9 cellular contexts compared by ENCODE assay signal in the genomic region with DNA sequence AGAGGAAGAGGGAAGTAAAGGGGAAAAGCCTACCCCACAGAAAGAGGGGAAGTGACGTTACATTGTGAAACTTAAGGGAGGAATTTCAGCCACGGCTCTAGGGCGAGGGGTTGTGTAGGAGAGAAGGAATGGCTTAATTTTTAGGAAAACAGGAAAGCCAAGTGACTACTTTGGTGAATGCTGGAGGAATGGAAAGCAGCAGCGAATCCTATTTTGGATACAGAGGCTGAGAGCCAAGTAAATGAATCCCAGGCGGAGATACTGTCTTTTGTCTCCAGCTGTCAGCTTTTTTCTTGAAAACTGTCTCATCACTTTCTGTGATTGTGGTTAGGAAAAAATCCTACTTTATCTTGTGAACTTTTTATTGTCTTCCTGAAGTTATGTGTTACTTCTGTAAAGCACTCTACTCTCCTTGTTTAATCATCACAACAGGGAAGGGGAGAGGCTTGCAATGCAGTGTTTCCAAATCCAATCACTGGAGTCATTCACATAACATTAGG.
DNase-seq lines count a peak whose midpoint lies in the region; ATAC-seq and TF ChIP-seq lines count a peak whose summit lies in the region.
"Had no signal": no experiment of that assay in that cellular context is flagged by ENCODE, and none has a peak within 500 bp of the region (broad histone marks: within the 10 kb centered on the region; RNA-seq: fewer than 3 reads in every experiment).

No MANE protein-coding gene starts in this region.

- peaks cover 47% of the 10 kb centered on the region for H3K4me1 ChIP-seq in MM.1S (ENCODE audit: low read length)
- peaks cover 0 to 4% (median 0%) of the 10 kb centered on the region in 4 donors for H3K4me1 ChIP-seq in right lobe of liver
- H3K4me1 ChIP-seq in BE2C: peaks cover 8% of the 10 kb centered on the region; the same call in 1 of the 2 replicates

- no peak for TF ChIP-seq CTCF in MM.1S (IDR thresholded peaks at IDR 0.05; ENCODE audit: low read length)
- no peak for TF ChIP-seq CTCF in brain microvascular endothelial cell (IDR thresholded peaks at IDR 0.05; ENCODE audit: low read depth, low read length, missing control alignments)
- no peak for TF ChIP-seq CTCF in right lobe of liver (IDR thresholded peaks at IDR 0.05)
- no peak for TF ChIP-seq CTCF in BE2C (IDR thresholded peaks at IDR 0.05; ENCODE audit: low read depth, low read length)
- TF ChIP-seq CTCF in GM10266 (IDR thresholded peaks at IDR 0.05; ENCODE audit: control insufficient read depth, insufficient read depth, low read depth, missing control alignments): no peak

- no peaks in the 10 kb centered on the region for H3K9me2 ChIP-seq in MM.1S (replicated peaks; ENCODE audit: insufficient read depth, low read length)

- H3K9me3 ChIP-seq in MM.1S (replicated peaks; ENCODE audit: insufficient read depth, low read length): no peaks in the 10 kb centered on the region
- H3K9me3 ChIP-seq in right lobe of liver: no peaks in the 10 kb centered on the region
- no peaks in the 10 kb centered on the region for H3K9me3 ChIP-seq in BE2C

- peak overlapping the region; percentile 50 for H3K4me2 ChIP-seq in MM.1S (ENCODE audit: low read depth, low read length)

- WGBS in right lobe of liver (ENCODE audit: insufficient coverage, low coverage, low lambda C conversion rate, missing lambda C conversion rate): 43% methylated on average over 5 of the region's 5 CpGs

- peaks cover 16% of the 10 kb centered on the region for H3F3A ChIP-seq in MM.1S (ENCODE audit: insufficient read depth, low read length)

- H3K36me3 ChIP-seq in MM.1S (replicated peaks; ENCODE audit: insufficient read depth, low read length) (no peaks in the 10 kb centered on the region), brain microvascular endothelial cell (replicated peaks) (no peaks in the 10 kb centered on the region), right lobe of liver (no peaks in the 10 kb centered on the region), BE2C (peaks cover 33% of the 10 kb centered on the region)

- peak overlapping the region; percentile 10; the same call in 1 of the 2 replicates for H3K9ac ChIP-seq in MM.1S (ENCODE audit: low read length)

- DNase-seq in MM.1S (no peak), brain microvascular endothelial cell (peak; percentile 31), right lobe of liver (no peak), stromal cell of bone marrow (ENCODE audit: low read depth) (peak; percentile 36), BE2C (no peak), NCI-H526 treated with DMSO at 0.1 percent for 48 hours (lab: John Stamatoyannopoulos, UW) (no peak), GM10266 (ENCODE audit: extremely low spot score) (no peak)
- DNase-seq: hypothalamus had no signal

- H3K4me3 ChIP-seq in MM.1S (ENCODE audit: low read length) (peak overlapping the region; percentile 12), brain microvascular endothelial cell (ENCODE audit: low read depth, low read length) (no peak overlapping the region), right lobe of liver (no peak overlapping the region), BE2C (ENCODE audit: low read depth, low read length) (no peak overlapping the region)

- no peak overlapping the region for H2AFZ ChIP-seq in MM.1S (ENCODE audit: low read length)

- H3K27me3 ChIP-seq in MM.1S (replicated peaks; ENCODE audit: insufficient read depth, low read length) (no peaks in the 10 kb centered on the region), brain microvascular endothelial cell (replicated peaks) (no peaks in the 10 kb centered on the region), right lobe of liver (no peaks in the 10 kb centered on the region), BE2C (no peaks in the 10 kb centered on the region)

- H4K20me1 ChIP-seq in MM.1S (ENCODE audit: insufficient read depth, low read length): 0 out of 2 replicates have a peak, but pooled peaks cover 5% of the 10 kb centered on the region

- peak overlapping the region; percentile 57; the same call in 1 of the 2 replicates for H3K27ac ChIP-seq in MM.1S (ENCODE audit: low read length)
- peak overlapping the region; percentile 72 for H3K27ac ChIP-seq in brain microvascular endothelial cell
- H3K27ac ChIP-seq in right lobe of liver: peak overlapping the region in 2 of 3 donors; percentile 14 to 55

- intact Hi-C loops in right lobe of liver (cut with DNase I): no loop called here

- in situ Hi-C loops in brain microvascular endothelial cell (cut with HindIII; ENCODE audit: low pct_ligation_motif_present, low sequenced_read_pairs): no loop called here

- ATAC-seq in right lobe of liver (peak; percentile 49 to 62 (median 58)), HG03159 (IDR thresholded peaks at IDR 0.05; ENCODE audit: unreplicated experiment) (no peak)

- no peak for TF ChIP-seq POLR2A in right lobe of liver (IDR thresholded peaks at IDR 0.05)

- peaks cover 99% of the 10 kb centered on the region for H3K79me2 ChIP-seq in MM.1S (ENCODE audit: low read length)

Comparison
In these comparisons a context has a peak if more than half of its experiments do, and no peak if none do; other contexts are left out.
1. DNase-seq: peak in brain microvascular endothelial cell (single experiment) and stromal cell of bone marrow (single experiment); none in MM.1S (single experiment), right lobe of liver (0 of 3), BE2C (single experiment), NCI-H526 treated with DMSO at 0.1 percent for 48 hours (single experiment) and GM10266 (single experiment).
2. Peak in every context shown above with its lines, with median percentiles within 50 percentile points of each other: H3K27ac ChIP-seq.